18 cellular contexts compared by ENCODE assay signal in the genomic region with DNA sequence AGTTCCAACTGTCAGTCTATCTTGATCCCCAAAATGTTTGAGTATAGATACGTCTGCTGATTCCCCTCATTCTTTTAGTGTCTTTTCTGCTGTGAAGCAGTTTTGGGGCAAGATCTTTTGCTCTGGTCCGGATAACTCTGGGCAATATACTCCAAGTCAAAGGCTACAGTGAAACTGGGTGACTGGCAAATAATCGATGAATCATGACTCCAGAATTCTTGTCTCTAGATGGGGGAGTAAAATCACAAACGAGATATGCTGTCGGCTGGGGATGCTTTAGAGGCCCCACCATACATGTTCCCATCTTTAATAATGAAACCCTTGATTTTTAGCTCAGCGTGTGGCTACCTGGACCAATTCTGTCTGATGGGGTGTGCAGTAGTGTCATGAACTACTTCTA.
DNase-seq lines count a peak whose midpoint lies in the region; ATAC-seq and TF ChIP-seq lines count a peak whose summit lies in the region.
"Had no signal": no experiment of that assay in that cellular context is flagged by ENCODE, and none has a peak within 500 bp of the region (broad histone marks: within the 10 kb centered on the region; RNA-seq: fewer than 3 reads in every experiment).

No MANE protein-coding gene starts in this region.

- H3K27me3 Mint-ChIP-seq in activated CD4-positive, alpha-beta T cell treated with anti-CD3 and anti-CD28 coated beads for 36 hours = no peaks in the 10 kb centered on the region
- no peaks in the 10 kb centered on the region for H3K27me3 Mint-ChIP-seq in T-helper 17 cell

- peaks cover 4% of the 10 kb centered on the region for H3K9me3 Mint-ChIP-seq in activated CD4-positive, alpha-beta T cell treated with anti-CD3 and anti-CD28 coated beads for 36 hours (ENCODE audit: low read depth)
- H3K9me3 Mint-ChIP-seq: activated naive CD4-positive, alpha-beta T cell treated with anti-CD3 and anti-CD28 coated beads for 36 hours had no signal

- no peak for DNase-seq in activated CD4-positive, alpha-beta T cell treated with anti-CD3 and anti-CD28 coated beads for 36 hours
- no peak for DNase-seq in activated CD4-positive, alpha-beta T cell treated with anti-CD3 and anti-CD28 coated beads, Interleukin-2, amount 50 U/mL, for 48 hours
- DNase-seq in T-helper 17 cell (no peak), iris pigment epithelial cell (ENCODE audit: low read depth) (peak; percentile 41), testis (no peak), anterior cingulate cortex (lab: John Stamatoyannopoulos, UW) (no peak), SW480 (ENCODE audit: low spot score) (no peak)
- no peak for DNase-seq in activated CD4-positive, CD25-positive, alpha-beta regulatory T cell (lab: John Stamatoyannopoulos, UW)
- DNase-seq: activated CD4-positive, alpha-beta T cell treated with anti-CD3 and anti-CD28 coated beads, Interleukin-2, amount 10 ng/mL, durations not matched to agents 7 days and 5 days; activated naive CD4-positive, alpha-beta T cell treated with anti-CD3 and anti-CD28 coated beads for 36 hours; C1 segment of cervical spinal cord; NCI-H1417 treated with DMSO at 0.1 percent for 48 hours; NCI-H748 treated with DMSO at 0.1 percent for 48 hours; small intestine; stimulated activated CD8-positive, alpha-beta memory T cell treated with anti-CD3 and anti-CD28 coated beads, Interleukin-4, amount 100 ng/mL, for 48 hours had no signal

- no peak for TF ChIP-seq POLR2A in testis (IDR thresholded peaks at IDR 0.05)

- POLR2A ChIA-PET in activated CD4-positive, alpha-beta T cell treated with anti-CD3 and anti-CD28 coated beads for 36 hours (lab: Charles Lee) = no interaction called here

- H3K4me3 Mint-ChIP-seq in activated CD4-positive, alpha-beta T cell treated with anti-CD3 and anti-CD28 coated beads for 36 hours = no peak overlapping the region
- no peak overlapping the region for H3K4me3 Mint-ChIP-seq in T-helper 17 cell
- H3K4me3 Mint-ChIP-seq: activated CD4-positive, alpha-beta T cell treated with anti-CD3 and anti-CD28 coated beads, Interleukin-2, amount 10 ng/mL, durations not matched to agents 7 days and 5 days; activated naive CD4-positive, alpha-beta T cell treated with anti-CD3 and anti-CD28 coated beads for 36 hours; dendritic cell treated with granulocyte-macrophage colony-stimulating factor and Interleukin-4, amounts not matched to agents 40 ng/mL and 50 ng/mL, for 4 days had no signal

- H3K36me3 ChIP-seq in testis (ENCODE audit: low read depth, missing control alignments) = no peaks in the 10 kb centered on the region
- H3K36me3 ChIP-seq: ovary had no signal

- H3K27me3 ChIP-seq in testis = no peaks in the 10 kb centered on the region
- H3K27me3 ChIP-seq: ovary had no signal

- H3K9me3 ChIP-seq in T-helper 17 cell (ENCODE audit: control insufficient read depth, low read length, poor library complexity, severe bottlenecking) (peaks cover 3% of the 10 kb centered on the region), testis (no peaks in the 10 kb centered on the region)
- H3K9me3 ChIP-seq: ovary had no signal

- intact Hi-C loops in activated CD4-positive, alpha-beta T cell treated with anti-CD3 and anti-CD28 coated beads for 36 hours (cut with DNase I, micrococcal nuclease) = no loop called here
- intact Hi-C loops in testis (cut with DNase I; ENCODE audit: low total_unique reads) = no loop called here

- CTCF ChIA-PET in activated CD4-positive, alpha-beta T cell treated with anti-CD3 and anti-CD28 coated beads for 36 hours (lab: Charles Lee) = interaction anchor here (2.3 kb wide), 1 partner anchor 86 kb away, joined by 7 read pairs; no protein-coding TSS in a partner anchor

- TF ChIP-seq CTCF in testis (IDR thresholded peaks at IDR 0.05) = no peak

- no peak overlapping the region for H3K4me3 ChIP-seq in testis
- H3K4me3 ChIP-seq: ovary had no signal

- ATAC-seq in activated CD4-positive, alpha-beta T cell treated with anti-CD3 and anti-CD28 coated beads for 36 hours = no peak
- no peak for ATAC-seq in T-helper 17 cell

- 61 to 76% methylated on average over 6 of the region's 6 CpGs for WGBS in testis, 2 donors

- peak overlapping the region; percentile 11 for H3K27ac Mint-ChIP-seq in activated CD4-positive, alpha-beta T cell treated with anti-CD3 and anti-CD28 coated beads for 36 hours
- peak overlapping the region; percentile 34 for H3K27ac Mint-ChIP-seq in T-helper 17 cell
- H3K27ac Mint-ChIP-seq: activated CD4-positive, alpha-beta T cell treated with anti-CD3 and anti-CD28 coated beads, Interleukin-2, amount 10 ng/mL, durations not matched to agents 7 days and 5 days; activated naive CD4-positive, alpha-beta T cell treated with anti-CD3 and anti-CD28 coated beads for 36 hours; dendritic cell treated with granulocyte-macrophage colony-stimulating factor and Interleukin-4, amounts not matched to agents 40 ng/mL and 50 ng/mL, for 4 days had no signal

- H3K27ac ChIP-seq in testis = peak overlapping the region; percentile 42 to 91
- H3K27ac ChIP-seq: 22Rv1 had no signal

- H3K4me1 ChIP-seq in testis = peaks cover 12% of the 10 kb centered on the region

- H3K36me3 Mint-ChIP-seq in activated CD4-positive, alpha-beta T cell treated with anti-CD3 and anti-CD28 coated beads for 36 hours (ENCODE audit: low read depth) = peaks cover 4% of the 10 kb centered on the region
- peaks cover 3% of the 10 kb centered on the region for H3K36me3 Mint-ChIP-seq in T-helper 17 cell (ENCODE audit: low read depth)

- peaks cover 46% of the 10 kb centered on the region for H3K4me1 Mint-ChIP-seq in activated CD4-positive, alpha-beta T cell treated with anti-CD3 and anti-CD28 coated beads for 36 hours
- H3K4me1 Mint-ChIP-seq in T-helper 17 cell = peaks cover 21% of the 10 kb centered on the region
